ENCODE assay signal across 14 cellular contexts in the genomic region with DNA sequence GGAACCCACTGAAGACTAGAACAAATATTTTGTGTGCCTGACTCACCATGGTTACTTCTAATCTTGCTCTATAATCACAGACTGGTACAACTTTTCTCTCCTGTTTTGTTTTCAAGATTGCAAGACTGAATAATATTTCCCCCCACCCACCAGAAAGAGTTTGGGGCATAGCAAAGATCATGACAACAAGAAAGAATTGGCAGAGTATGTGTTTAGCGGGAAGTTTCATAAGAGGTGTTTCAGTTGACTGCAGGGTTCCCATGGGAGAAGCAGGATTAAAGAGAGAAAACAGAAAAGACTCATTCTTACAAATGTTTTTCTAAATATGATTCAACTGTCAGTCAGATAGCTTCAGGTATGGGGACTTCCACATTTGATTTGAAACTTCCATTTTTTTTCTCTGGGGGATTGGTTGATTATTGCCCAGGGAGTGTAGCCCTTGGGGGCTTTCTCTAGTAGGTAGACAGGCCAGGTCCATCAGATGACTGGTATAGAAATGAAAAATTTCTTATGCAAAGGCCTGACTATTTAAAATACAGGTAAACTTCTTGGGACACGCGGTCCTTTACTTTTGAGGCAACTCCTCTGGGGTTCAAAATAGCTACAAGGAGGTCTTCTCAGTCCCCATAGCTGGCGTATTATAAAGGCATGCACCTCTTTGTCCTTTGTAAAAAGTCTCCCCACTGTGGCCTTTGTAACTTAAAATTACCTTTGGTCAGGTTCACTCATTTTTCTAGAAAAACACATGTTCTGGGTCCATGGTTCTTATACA. TPM values are rescaled to one million over a fixed set of nuclear protein-coding genes. Genes with fewer than 3 reads are reported as not detected.
DNase-seq lines count a peak whose midpoint lies in the region; ATAC-seq and TF ChIP-seq lines count a peak whose summit lies in the region.
"Had no signal": no experiment of that assay in that cellular context is flagged by ENCODE, and none has a peak within 500 bp of the region (broad histone marks: within the 10 kb centered on the region; RNA-seq: fewer than 3 reads in every experiment).

No MANE protein-coding gene starts in this region.

- POLR2A ChIA-PET in activated B cell treated with CpG ODN at 0.5 μM for 24 hours (lab: Charles Lee) = interaction anchor here (1.3 to 3.4 kb wide), 3 partner anchors 66 to 149 kb away, joined by 3 to 22 read pairs (median 5); a partner anchor contains a TSS

- no peaks in the 10 kb centered on the region for H3K79me2 ChIP-seq in hepatocyte

- peak; percentile 50 for ATAC-seq in GM18858 (IDR thresholded peaks at IDR 0.05; ENCODE audit: unreplicated experiment)
- peak; percentile 70 for ATAC-seq in GM21447 (IDR thresholded peaks at IDR 0.05; ENCODE audit: unreplicated experiment)
- ATAC-seq in HG03039 (IDR thresholded peaks at IDR 0.05; ENCODE audit: unreplicated experiment) = peak; percentile 46
- ATAC-seq in activated B cell treated with CpG ODN at 0.5 μM for 24 hours (ENCODE audit: low read depth) = peak; percentile 90
- ATAC-seq: upper lobe of right lung had no signal

- WGBS in hepatocyte (ENCODE audit: low lambda C conversion rate, missing lambda C conversion rate) = 74% methylated on average over 4 of the region's 4 CpGs

- H3K4me2 ChIP-seq in hepatocyte = no peak overlapping the region

- no peak overlapping the region for H3K4me3 ChIP-seq in uterus
- no peak overlapping the region for H3K4me3 ChIP-seq in hepatocyte
- H3K4me3 ChIP-seq: right atrium auricular region, upper lobe of right lung had no signal

- H3K9me3 Mint-ChIP-seq in activated B cell treated with CpG ODN at 0.5 μM for 24 hours = peaks cover 10% of the 10 kb centered on the region

- H3K27me3 Mint-ChIP-seq in activated B cell treated with CpG ODN at 0.5 μM for 24 hours = peaks cover 1% of the 10 kb centered on the region

- no peak overlapping the region for H2AFZ ChIP-seq in hepatocyte

- H3K4me3 Mint-ChIP-seq in activated B cell treated with CpG ODN at 0.5 μM for 24 hours = peak overlapping the region; percentile 44
- H3K4me3 Mint-ChIP-seq: CD8-positive, alpha-beta memory T cell had no signal

- DNase-seq in activated B cell treated with CpG ODN at 0.5 μM for 24 hours (no peak), uterus (no peak), AG20443 (ENCODE audit: low spot score) (no peak), hepatocyte (ENCODE audit: low spot score) (no peak)
- no peak for DNase-seq in stimulated activated CD4-positive, alpha-beta T cell treated with anti-CD3 and anti-CD28 coated beads, Interleukin-2, amount 100 ng/mL, for 24 hours
- DNase-seq: activated CD4-positive, alpha-beta T cell treated with anti-CD3 and anti-CD28 coated beads for 48 hours; CD8-positive, alpha-beta memory T cell; NCI-H1092 treated with DMSO at 0.1 percent for 48 hours; upper lobe of right lung had no signal

- peak overlapping the region; percentile 90 for H3K27ac Mint-ChIP-seq in activated B cell treated with CpG ODN at 0.5 μM for 24 hours
- H3K27ac Mint-ChIP-seq: CD8-positive, alpha-beta memory T cell had no signal

- H3K4me1 ChIP-seq in uterus = no peaks in the 10 kb centered on the region
- no peaks in the 10 kb centered on the region for H3K4me1 ChIP-seq in hepatocyte (ENCODE audit: insufficient read depth)
- H3K4me1 ChIP-seq: right atrium auricular region, upper lobe of right lung had no signal

- no peaks in the 10 kb centered on the region for H4K20me1 ChIP-seq in hepatocyte (ENCODE audit: insufficient read depth, poor library complexity, severe bottlenecking)

- intact Hi-C loops in activated B cell treated with CpG ODN at 0.5 μM for 24 hours (cut with micrococcal nuclease) (loop anchor here (1.0 kb wide), 1 partner anchor 25 kb away; no protein-coding TSS in a partner anchor), uterus (cut with DNase I; ENCODE audit: low total_unique reads) (no loop called here)

- no peaks in the 10 kb centered on the region for H3K27me3 ChIP-seq in uterus
- no peaks in the 10 kb centered on the region for H3K27me3 ChIP-seq in hepatocyte
- H3K27me3 ChIP-seq: right atrium auricular region, upper lobe of right lung had no signal

- peaks cover 37% of the 10 kb centered on the region for H3K4me1 Mint-ChIP-seq in activated B cell treated with CpG ODN at 0.5 μM for 24 hours

- CTCF ChIA-PET in activated B cell treated with CpG ODN at 0.5 μM for 24 hours (lab: Charles Lee) = interaction anchor here (1.0 to 5.9 kb wide), 6 partner anchors 10 to 284 kb away, joined by 3 to 67 read pairs (median 4); no protein-coding TSS in a partner anchor

- H3K36me3 ChIP-seq in uterus (no peaks in the 10 kb centered on the region), hepatocyte (replicated peaks; ENCODE audit: insufficient read depth, low read depth) (no peaks in the 10 kb centered on the region)
- H3K36me3 ChIP-seq: right atrium auricular region, upper lobe of right lung had no signal

- TF ChIP-seq CTCF in activated B cell treated with CpG ODN at 0.5 μM for 24 hours (IDR thresholded peaks at IDR 0.05) (no peak), uterus (IDR thresholded peaks at IDR 0.05) (no peak), hepatocyte (IDR thresholded peaks at IDR 0.05; ENCODE audit: poor library complexity) (no peak)

- TF ChIP-seq POLR2A in uterus (IDR thresholded peaks at IDR 0.05) = no peak

- H3K27ac ChIP-seq in uterus = no peak overlapping the region
- no peak overlapping the region for H3K27ac ChIP-seq in hepatocyte
- H3K27ac ChIP-seq: right atrium auricular region, upper lobe of right lung had no signal

- H3K9me3 ChIP-seq in uterus (no peaks in the 10 kb centered on the region), hepatocyte (ENCODE audit: low read depth) (no peaks in the 10 kb centered on the region)
- H3K9me3 ChIP-seq: right atrium auricular region, upper lobe of right lung had no signal

- no peaks in the 10 kb centered on the region for H3K9me2 ChIP-seq in hepatocyte (replicated peaks; ENCODE audit: insufficient read depth)

- peaks cover 1% of the 10 kb centered on the region for H3K36me3 Mint-ChIP-seq in activated B cell treated with CpG ODN at 0.5 μM for 24 hours (ENCODE audit: low read depth)

RNA-seq across cellular contexts. Expression of a gene that starts 13.9 kb away (rescaled TPM):
- total RNA-seq in activated B cell treated with CpG ODN at 0.5 μM for 24 hours = not detected in 2 replicates
- total RNA-seq in uterus = not detected
- not detected in 2 replicates for total RNA-seq in hepatocyte
- not detected in 2 replicates for polyA plus RNA-seq in hepatocyte
- total RNA-seq: CD8-positive, alpha-beta memory T cell; right atrium auricular region; upper lobe of right lung had no signal
- polyA plus RNA-seq: CD8-positive, alpha-beta memory T cell; esophagus had no signal

RNA-seq across cellular contexts. Expression of a gene that starts 33.4 kb away (rescaled TPM):
- 0.22 TPM in 1 of 2 replicates, not detected in the other for total RNA-seq in activated B cell treated with CpG ODN at 0.5 μM for 24 hours
- not detected for total RNA-seq in uterus
- not detected in 2 replicates for total RNA-seq in hepatocyte
- not detected in 2 replicates for polyA plus RNA-seq in hepatocyte
- total RNA-seq: CD8-positive, alpha-beta memory T cell; right atrium auricular region; upper lobe of right lung had no signal
- polyA plus RNA-seq: CD8-positive, alpha-beta memory T cell; esophagus had no signal

RNA-seq across cellular contexts. Expression of a gene that starts 43.6 kb away (rescaled TPM):
- 0.29 and 1.6 TPM in 2 replicates for total RNA-seq in activated B cell treated with CpG ODN at 0.5 μM for 24 hours
- not detected for total RNA-seq in uterus
- not detected in 2 replicates for total RNA-seq in hepatocyte
- polyA plus RNA-seq in hepatocyte = not detected in 2 replicates
- total RNA-seq: CD8-positive, alpha-beta memory T cell; right atrium auricular region; upper lobe of right lung had no signal
- polyA plus RNA-seq: CD8-positive, alpha-beta memory T cell; esophagus had no signal

RNA-seq across cellular contexts. Expression of a gene that starts 53.8 kb away (rescaled TPM):
- 1.7 and 4.3 TPM in 2 replicates for total RNA-seq in activated B cell treated with CpG ODN at 0.5 μM for 24 hours
- total RNA-seq in uterus = not detected
- not detected in 2 replicates for total RNA-seq in hepatocyte
- not detected in 2 replicates for polyA plus RNA-seq in hepatocyte
- total RNA-seq: CD8-positive, alpha-beta memory T cell; right atrium auricular region; upper lobe of right lung had no signal
- polyA plus RNA-seq: CD8-positive, alpha-beta memory T cell; esophagus had no signal
